15 cellular contexts compared by ENCODE assay signal in the genomic region with DNA sequence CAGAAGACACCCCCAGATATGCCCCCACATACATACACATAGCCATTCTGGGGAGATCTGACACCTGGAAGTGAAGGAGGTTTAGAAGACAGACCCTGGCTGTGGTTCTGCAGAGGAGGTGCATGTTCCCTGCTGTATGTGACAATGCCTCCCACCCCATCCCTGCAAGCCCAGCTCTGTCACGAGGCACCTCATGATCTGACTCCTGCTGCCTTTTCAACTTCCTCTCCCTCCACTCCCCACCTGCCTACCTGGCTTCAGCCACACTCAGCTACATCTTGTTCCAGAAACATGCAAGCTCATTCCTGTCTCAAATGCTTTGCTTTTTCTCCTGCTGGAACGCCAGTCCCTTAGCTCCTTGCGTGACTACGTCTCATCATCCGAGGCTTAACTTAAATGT.
DNase-seq lines count a peak whose midpoint lies in the region; ATAC-seq and TF ChIP-seq lines count a peak whose summit lies in the region.
"Had no signal": no experiment of that assay in that cellular context is flagged by ENCODE, and none has a peak within 500 bp of the region (broad histone marks: within the 10 kb centered on the region; RNA-seq: fewer than 3 reads in every experiment).

No MANE protein-coding gene starts in this region.

- no peak for DNase-seq in RWPE2 (ENCODE audit: low spot score)
- DNase-seq in dorsolateral prefrontal cortex = peak in 8 of 10 donors; percentile 35 to 83 (median 62)
- DNase-seq in neural crest cell (ENCODE audit: low read depth, low spot score) = no peak
- no peak for DNase-seq in stimulated activated effector memory CD8-positive, alpha-beta T cell treated with anti-CD3 and anti-CD28 coated beads, Interleukin-12 subunit alpha, Interleukin-12 subunit beta, amount 100 ng/mL, for 72 hours (ENCODE audit: low spot score in 2 of 2)
- no peak for DNase-seq in left cardiac atrium
- DNase-seq in Caco-2 = no peak
- DNase-seq: ACHN; CD4-positive, CD25-positive, alpha-beta regulatory T cell; DND-41; Karpas-422; MM.1S; NCI-H187 treated with DMSO at 0.1 percent for 48 hours; SHP77 had no signal

- H3K36me3 ChIP-seq in RWPE2 (ENCODE audit: low read depth) (no peaks in the 10 kb centered on the region), Caco-2 (ENCODE audit: control insufficient read depth, insufficient read depth, low read length) (no peaks in the 10 kb centered on the region)
- H3K36me3 ChIP-seq: Peyer's patch had no signal

- H3K9me3 ChIP-seq in RWPE2 (ENCODE audit: severe bottlenecking) (no peaks in the 10 kb centered on the region), Caco-2 (no peaks in the 10 kb centered on the region)
- H3K9me3 ChIP-seq: Peyer's patch had no signal

- BruUV-seq in Caco-2 (replicated peaks; lab: Mats Ljungman, UMichigan) = no TSS peak

- POLR2A ChIA-PET in Caco-2 (lab: Charles Lee) = no interaction called here

- H3K27ac Mint-ChIP-seq in neural crest cell (ENCODE audit: unreplicated experiment) = peak overlapping the region; percentile 37
- no peak overlapping the region for H3K27ac Mint-ChIP-seq in stimulated activated effector memory CD8-positive, alpha-beta T cell treated with anti-CD3 and anti-CD28 coated beads, Interleukin-12 subunit alpha, Interleukin-12 subunit beta, amount 100 ng/mL, for 72 hours
- no peak overlapping the region for H3K27ac Mint-ChIP-seq in Caco-2 (ENCODE audit: unreplicated experiment)
- H3K27ac Mint-ChIP-seq: CD4-positive, CD25-positive, alpha-beta regulatory T cell had no signal

- H3K27me3 ChIP-seq in RWPE2 (ENCODE audit: insufficient read depth, poor library complexity, severe bottlenecking) (peaks cover 26% of the 10 kb centered on the region), dorsolateral prefrontal cortex (no peaks in the 10 kb centered on the region), Caco-2 (replicated peaks; ENCODE audit: control insufficient read depth, insufficient read depth, low read length) (peaks cover 5% of the 10 kb centered on the region)
- H3K27me3 ChIP-seq: Peyer's patch had no signal

- H3K4me1 ChIP-seq in RWPE2 (ENCODE audit: insufficient read depth, poor library complexity, severe bottlenecking) (no peaks in the 10 kb centered on the region), Caco-2 (peaks cover under 1% of the 10 kb centered on the region)
- H3K4me1 ChIP-seq: Peyer's patch had no signal

- ATAC-seq in RWPE2 (ENCODE audit: low read depth) = 0 out of 3 replicates have a peak, but pooled peaks have one; percentile 44
- peak; percentile 8 for ATAC-seq in stimulated activated effector memory CD8-positive, alpha-beta T cell treated with anti-CD3 and anti-CD28 coated beads, Interleukin-12 subunit alpha, Interleukin-12 subunit beta, amount 100 ng/mL, for 72 hours
- no peak for ATAC-seq in left cardiac atrium
- no peak for ATAC-seq in HG02642 (IDR thresholded peaks at IDR 0.05; ENCODE audit: poor library complexity, unreplicated experiment)

- H3K4me3 Mint-ChIP-seq in neural crest cell (no peak overlapping the region), Caco-2 (ENCODE audit: unreplicated experiment) (no peak overlapping the region)
- no peak overlapping the region for H3K4me3 Mint-ChIP-seq in stimulated activated effector memory CD8-positive, alpha-beta T cell treated with anti-CD3 and anti-CD28 coated beads, Interleukin-12 subunit alpha, Interleukin-12 subunit beta, amount 100 ng/mL, for 72 hours
- H3K4me3 Mint-ChIP-seq: CD4-positive, CD25-positive, alpha-beta regulatory T cell had no signal

- H3K4me3 ChIP-seq in RWPE2 (ENCODE audit: severe bottlenecking) (no peak overlapping the region), dorsolateral prefrontal cortex (no peak overlapping the region), Caco-2 (ENCODE audit: low read depth, low read length) (no peak overlapping the region)
- H3K4me3 ChIP-seq: Peyer's patch had no signal

- H3K36me3 Mint-ChIP-seq in neural crest cell (ENCODE audit: low read depth) = peaks cover 6% of the 10 kb centered on the region
- no peaks in the 10 kb centered on the region for H3K36me3 Mint-ChIP-seq in stimulated activated effector memory CD8-positive, alpha-beta T cell treated with anti-CD3 and anti-CD28 coated beads, Interleukin-12 subunit alpha, Interleukin-12 subunit beta, amount 100 ng/mL, for 72 hours
- H3K36me3 Mint-ChIP-seq in Caco-2 (ENCODE audit: insufficient read depth, unreplicated experiment) = no peaks in the 10 kb centered on the region
- H3K36me3 Mint-ChIP-seq: CD4-positive, CD25-positive, alpha-beta regulatory T cell had no signal

- intact Hi-C loops in dorsolateral prefrontal cortex (cut with DNase I) (loop anchor here in 1 of 2 donors (10.0 kb wide), 1 partner anchor 57 kb away; no protein-coding TSS in a partner anchor), left cardiac atrium (cut with DNase I) (no loop called here), Caco-2 (cut with micrococcal nuclease; ENCODE audit: unreplicated experiment) (no loop called here)

- H3K4me1 Mint-ChIP-seq in neural crest cell (peaks cover 8% of the 10 kb centered on the region), Caco-2 (ENCODE audit: low read depth, unreplicated experiment) (peaks cover 8% of the 10 kb centered on the region)
- H3K4me1 Mint-ChIP-seq in stimulated activated effector memory CD8-positive, alpha-beta T cell treated with anti-CD3 and anti-CD28 coated beads, Interleukin-12 subunit alpha, Interleukin-12 subunit beta, amount 100 ng/mL, for 72 hours = no peaks in the 10 kb centered on the region
- H3K4me1 Mint-ChIP-seq: CD4-positive, CD25-positive, alpha-beta regulatory T cell had no signal

- H3K9me3 Mint-ChIP-seq in neural crest cell (no peaks in the 10 kb centered on the region), Caco-2 (ENCODE audit: unreplicated experiment) (no peaks in the 10 kb centered on the region)
- no peaks in the 10 kb centered on the region for H3K9me3 Mint-ChIP-seq in stimulated activated effector memory CD8-positive, alpha-beta T cell treated with anti-CD3 and anti-CD28 coated beads, Interleukin-12 subunit alpha, Interleukin-12 subunit beta, amount 100 ng/mL, for 72 hours
- H3K9me3 Mint-ChIP-seq: CD4-positive, CD25-positive, alpha-beta regulatory T cell had no signal

- CTCF ChIA-PET in Caco-2 (lab: Charles Lee) = no interaction called here

- no peak overlapping the region for H3K27ac ChIP-seq in RWPE2 (ENCODE audit: poor library complexity, severe bottlenecking)
- peak overlapping the region in 51 of 59 donors; percentile 12 to 87 (median 68) for H3K27ac ChIP-seq in dorsolateral prefrontal cortex
- H3K27ac ChIP-seq: Peyer's patch had no signal

- TF ChIP-seq CTCF in RWPE2 (IDR thresholded peaks at IDR 0.05; ENCODE audit: poor library complexity, severe bottlenecking) = no peak
- TF ChIP-seq CTCF in dorsolateral prefrontal cortex (IDR thresholded peaks at IDR 0.05 in 54 of 56, conservative IDR thresholded peaks at IDR 0.05 in 2 of 56; ENCODE audit: low read depth in 1 of 56, partially characterized antibody in 56 of 56) = no peak
- no peak for TF ChIP-seq CTCF in neural crest cell (conservative IDR thresholded peaks at IDR 0.05)
- TF ChIP-seq CTCF in Caco-2 (IDR thresholded peaks at IDR 0.05; ENCODE audit: insufficient read depth in 1 of 2, low read depth in 1 of 2, low read length in 1 of 2, severe bottlenecking in 1 of 2, unreplicated experiment in 1 of 2) = no peak

- H3K27me3 Mint-ChIP-seq in neural crest cell (ENCODE audit: low read depth) (peaks cover 3% of the 10 kb centered on the region), Caco-2 (ENCODE audit: insufficient read depth, unreplicated experiment) (peaks cover 40% of the 10 kb centered on the region)
- H3K27me3 Mint-ChIP-seq: CD4-positive, CD25-positive, alpha-beta regulatory T cell had no signal

Comparison
In these comparisons a context has a peak if more than half of its experiments do, and no peak if none do; other contexts are left out.
1. ATAC-seq: peak in RWPE2 (single experiment) and stimulated activated effector memory CD8-positive, alpha-beta T cell treated with anti-CD3 and anti-CD28 coated beads, Interleukin-12 subunit alpha, Interleukin-12 subunit beta, amount 100 ng/mL, for 72 hours (single experiment); none in left cardiac atrium (0 of 2) and HG02642 (single experiment).
2. DNase-seq: peak in dorsolateral prefrontal cortex (8 of 10); none in RWPE2 (single experiment), neural crest cell (single experiment), stimulated activated effector memory CD8-positive, alpha-beta T cell treated with anti-CD3 and anti-CD28 coated beads, Interleukin-12 subunit alpha, Interleukin-12 subunit beta, amount 100 ng/mL, for 72 hours (0 of 2), left cardiac atrium (single experiment) and Caco-2 (0 of 2).